In the genomic region with DNA sequence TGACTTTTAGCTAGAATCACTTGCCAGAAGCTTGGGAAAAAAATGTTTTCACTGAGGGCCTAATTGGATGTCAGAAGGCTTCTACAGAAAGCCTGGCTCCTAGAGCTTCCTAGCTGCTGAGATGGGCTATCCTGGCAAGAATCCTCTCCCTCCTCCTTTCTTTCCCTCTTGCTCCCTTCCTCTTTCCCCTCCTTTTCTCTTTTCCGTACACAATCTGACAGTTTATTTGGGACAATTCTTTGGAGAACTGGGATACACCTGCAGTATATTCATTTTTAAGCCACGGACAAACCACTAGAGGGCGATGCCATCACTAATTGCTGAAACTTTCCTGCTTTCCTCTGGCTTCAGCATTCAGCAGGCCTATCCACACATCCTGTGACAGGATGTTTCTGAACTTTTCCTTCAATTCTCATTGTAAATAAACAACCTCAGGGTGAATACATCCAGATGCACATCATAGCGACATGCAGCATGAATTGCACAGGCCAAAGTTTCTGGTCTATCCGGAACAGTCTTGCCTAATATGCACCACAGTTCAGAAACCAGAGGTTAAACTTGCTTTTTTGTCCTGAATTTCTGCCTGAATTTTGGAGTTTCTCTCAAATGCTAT, we compare ENCODE assay signal across 8 cellular contexts.
A peak's percentile ranks its signal among the peaks of the same experiment; 100 is the strongest.
DNase-seq lines count a peak whose midpoint lies in the region; ATAC-seq and TF ChIP-seq lines count a peak whose summit lies in the region.

No MANE protein-coding gene starts in this region.

- in situ Hi-C loops in G401 (cut with HindIII; ENCODE audit: low sequenced_read_pairs), result no loop called here

- H3K4me3 Mint-ChIP-seq in HFFc6, result peak overlapping the region; percentile 44

- H3K27me3 ChIP-seq in ACC112 (ENCODE audit: insufficient read depth, low read length) (no peaks in the 10 kb centered on the region), adipocyte (replicated peaks; ENCODE audit: control insufficient read depth, insufficient read depth, low read length) (no peaks in the 10 kb centered on the region), right atrium auricular region (no peaks in the 10 kb centered on the region)

- H2AFZ ChIP-seq in ACC112 (ENCODE audit: low read length, unreplicated experiment), result no peak overlapping the region

- H3K9me3 Mint-ChIP-seq in HFFc6, result peaks cover 23% of the 10 kb centered on the region

- H3K36me3 Mint-ChIP-seq in HFFc6 (ENCODE audit: low read depth), result peaks cover 38% of the 10 kb centered on the region

- peak overlapping the region; percentile 18; the same call in 1 of the 2 replicates for H3K4me3 ChIP-seq in ACC112 (ENCODE audit: low read depth, low read length)
- H3K4me3 ChIP-seq in adipocyte (ENCODE audit: low read length), result no peak overlapping the region
- H3K4me3 ChIP-seq in right atrium auricular region, result no peak overlapping the region

- H3K27me3 Mint-ChIP-seq in HFFc6 (ENCODE audit: insufficient read depth), result no peaks in the 10 kb centered on the region

- H3K9ac ChIP-seq in adipocyte (ENCODE audit: low read length), result peak overlapping the region; percentile 70

- H3K27ac ChIP-seq in ACC112 (ENCODE audit: low read depth, low read length) (peak overlapping the region; percentile 82), right atrium auricular region (peak overlapping the region in 1 of 2 donors; percentile 22)

- TF ChIP-seq CTCF in HFFc6 (IDR thresholded peaks at IDR 0.05) (peak; percentile 91), right atrium auricular region (IDR thresholded peaks at IDR 0.05) (peak; percentile 38 to 79)

- H3K9me3 ChIP-seq in adipocyte (ENCODE audit: control insufficient read depth, low read length) (peaks cover 9% of the 10 kb centered on the region), right atrium auricular region (no peaks in the 10 kb centered on the region)

- H3K4me1 ChIP-seq in ACC112 (ENCODE audit: control insufficient read depth, insufficient read depth, low read length, unreplicated experiment), result peaks cover 42% of the 10 kb centered on the region
- peaks cover 22% of the 10 kb centered on the region for H3K4me1 ChIP-seq in adipocyte (ENCODE audit: control insufficient read depth, insufficient read depth, low read length)
- H3K4me1 ChIP-seq in right atrium auricular region, result peaks cover 0 to 24% of the 10 kb centered on the region in 2 donors

- H3K36me3 ChIP-seq in ACC112 (ENCODE audit: insufficient read depth, low read length), result peaks cover 22% of the 10 kb centered on the region
- peaks cover 5% of the 10 kb centered on the region for H3K36me3 ChIP-seq in adipocyte (ENCODE audit: control insufficient read depth, insufficient read depth, low read length, severe bottlenecking)
- H3K36me3 ChIP-seq in right atrium auricular region, result peaks cover 3% of the 10 kb centered on the region

- H3K4me1 Mint-ChIP-seq in HFFc6 (ENCODE audit: low read depth), result peaks cover 68% of the 10 kb centered on the region

- no peaks in the 10 kb centered on the region for H3K79me2 ChIP-seq in ACC112 (ENCODE audit: control insufficient read depth, insufficient read depth, low read length, unreplicated experiment)

- DNase-seq in G401 (ENCODE audit: low spot score) (peak; percentile 71), HFFc6 (peak; percentile 75), NCI-H146 (lab: John Stamatoyannopoulos, UW) (peak; percentile 48), adipocyte (ENCODE audit: low read depth) (peak; percentile 85), right atrium auricular region (ENCODE audit: low spot score) (no peak), sciatic nerve (ENCODE audit: low spot score) (no peak)
- no peak for DNase-seq in stimulated activated CD4-positive, alpha-beta T cell treated with anti-CD3 and anti-CD28 coated beads, Interleukin-4, amount 100 ng/mL, for 1 hour

- intact Hi-C loops in sciatic nerve (cut with DNase I), result no loop called here

- H3K27ac Mint-ChIP-seq in HFFc6, result peak overlapping the region; percentile 88

- peak; percentile 67 for ATAC-seq in sciatic nerve

Comparison
In these comparisons a context has a peak if more than half of its experiments do, and no peak if none do; other contexts are left out.
1. DNase-seq: peak in G401 (single experiment), HFFc6 (single experiment), NCI-H146 (single experiment) and adipocyte (single experiment); none in right atrium auricular region (single experiment), sciatic nerve (single experiment) and stimulated activated CD4-positive, alpha-beta T cell treated with anti-CD3 and anti-CD28 coated beads, Interleukin-4, amount 100 ng/mL, for 1 hour (single experiment).